In genomic region chr4:127856485-127857447, GRCh38 we compare ENCODE assay signal across 8 cellular contexts. TPM values are rescaled to one million over a fixed set of nuclear protein-coding genes. Genes with fewer than 3 reads are reported as not detected.
DNase-seq lines count a peak whose midpoint lies in the region; ATAC-seq and TF ChIP-seq lines count a peak whose summit lies in the region.

No MANE protein-coding gene starts in this region.

- H3K9me3 ChIP-seq in fibroblast of lung (ENCODE audit: control insufficient read depth, insufficient read depth, low read depth, low read length): no peaks in the 10 kb centered on the region

- ATAC-seq in GM21423 (IDR thresholded peaks at IDR 0.05; ENCODE audit: unreplicated experiment): peak; percentile 79
- peak; percentile 74 for ATAC-seq in HG03558 (IDR thresholded peaks at IDR 0.05; ENCODE audit: extremely low read depth, unreplicated experiment)

- no peak overlapping the region for H2AFZ ChIP-seq in fibroblast of lung (ENCODE audit: low read length)

- H4K20me1 ChIP-seq in fibroblast of lung (ENCODE audit: control insufficient read depth, extremely low read depth, insufficient read depth, low read length): no peaks in the 10 kb centered on the region

- H3K36me3 ChIP-seq in fibroblast of lung (ENCODE audit: control insufficient read depth, insufficient read depth, low read length): no peaks in the 10 kb centered on the region

- no peaks in the 10 kb centered on the region for H3K79me2 ChIP-seq in fibroblast of lung (ENCODE audit: control insufficient read depth, insufficient read depth, low read length)

- peaks cover 9% of the 10 kb centered on the region for H3K4me1 ChIP-seq in fibroblast of lung (ENCODE audit: control insufficient read depth, extremely low read depth, insufficient read depth, low read length)

- no peak overlapping the region for H3K4me3 ChIP-seq in fibroblast of lung (replicated peaks in 1 of 4; ENCODE audit: control extremely low read depth in 1 of 4, insufficient read depth in 1 of 4, low read depth in 3 of 4, low read length in 4 of 4)

- DNase-seq in Daoy (ENCODE audit: low read depth) (peak; percentile 53), fibroblast of lung (ENCODE audit: low read depth in 2 of 2) (peak; percentile 92 to 96), NCI-H2171 (lab: John Stamatoyannopoulos, UW) (no peak), occipital lobe (lab: John Stamatoyannopoulos, UW) (no peak), DMS79 (lab: John Stamatoyannopoulos, UW) (no peak), activated gamma-delta T cell treated with Interleukin-2 at 50 U/mL for 16 hours (no peak)

- H3K27ac ChIP-seq in fibroblast of lung (ENCODE audit: insufficient read depth, low read length): no peak overlapping the region

- TF ChIP-seq CTCF in fibroblast of lung (conservative IDR thresholded peaks at IDR 0.05 in 1 of 2, IDR thresholded peaks at IDR 0.05 in 1 of 2; ENCODE audit: low read depth in 1 of 2, low read length in 2 of 2): no peak

- no peaks in the 10 kb centered on the region for H3K27me3 ChIP-seq in fibroblast of lung (ENCODE audit: control insufficient read depth, insufficient read depth, low read length)

- H3K9ac ChIP-seq in fibroblast of lung (ENCODE audit: insufficient read depth, low read length): no peak overlapping the region

- peak overlapping the region; percentile 52 for H3K4me2 ChIP-seq in fibroblast of lung (ENCODE audit: extremely low read depth, insufficient read depth, low read length)

RNA-seq across cellular contexts. Expression of gene PLK4, which starts 23.9 kb away (rescaled TPM):
- 17.3 and 71.7 TPM in 2 replicates for total RNA-seq in Daoy (2014; rRNA removed; shearing (Covaris generic))
- 1.3 and 5.9 TPM in 2 replicates for total RNA-seq in fibroblast of lung
- polyA plus RNA-seq in fibroblast of lung: 6.3 and 21.1 TPM in 2 replicates
- 3.4 and 10.0 TPM in 2 replicates for polyA plus RNA-seq in fibroblast of lung (2012)
- 1.3 TPM in 2 replicates for polyA minus RNA-seq in fibroblast of lung (ENCODE audit: low replicate concordance)
- total RNA-seq in occipital lobe: 11.7 TPM

Comparison
In these comparisons a context has a peak if more than half of its experiments do, and no peak if none do; other contexts are left out.
1. DNase-seq: peak in Daoy (single experiment) and fibroblast of lung (2 of 2); none in NCI-H2171 (single experiment), occipital lobe (single experiment), DMS79 (single experiment) and activated gamma-delta T cell treated with Interleukin-2 at 50 U/mL for 16 hours (single experiment).